ENCODE assay signal across 17 cellular contexts in the genomic region with DNA sequence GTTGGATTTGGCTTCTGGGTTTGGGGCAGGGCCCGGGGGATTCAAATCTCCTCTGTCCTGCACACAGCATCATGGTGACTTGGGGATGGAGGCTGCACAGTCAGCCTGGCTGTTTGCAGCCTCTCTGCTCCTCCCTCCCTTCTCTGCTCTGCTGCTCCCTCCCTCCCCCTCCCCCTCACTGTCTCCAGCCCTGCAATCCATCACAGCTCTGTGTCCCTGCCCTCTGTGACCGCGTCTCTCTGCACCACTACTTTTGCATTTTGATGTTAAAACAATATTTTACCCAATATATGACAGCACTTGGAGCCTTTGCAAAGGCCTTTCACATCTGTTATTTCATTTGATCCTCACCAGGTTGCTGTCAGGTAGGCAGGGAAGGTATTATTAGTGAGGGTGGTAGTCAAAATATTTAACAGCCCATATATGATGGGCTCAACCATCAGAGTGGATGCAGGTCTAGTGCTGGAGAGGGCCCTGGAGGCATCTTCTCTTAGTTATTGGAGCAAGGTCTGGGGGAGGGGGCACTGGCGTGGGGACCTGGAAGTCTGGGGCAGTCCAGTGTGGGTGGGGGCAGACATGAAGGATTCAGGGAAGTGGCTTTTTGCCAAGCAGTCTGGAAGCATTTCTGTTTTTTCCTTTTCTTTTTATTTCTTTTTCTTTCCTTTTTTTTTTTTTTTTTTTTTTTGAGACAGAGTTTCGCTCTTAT. TPM values are rescaled to one million over a fixed set of nuclear protein-coding genes. Genes with fewer than 3 reads are reported as not detected.
A peak's percentile ranks its signal among the peaks of the same experiment; 100 is the strongest.
DNase-seq lines count a peak whose midpoint lies in the region; TF ChIP-seq lines count a peak whose summit lies in the region.
"Had no signal": no experiment of that assay in that cellular context is flagged by ENCODE, and none has a peak within 500 bp of the region (broad histone marks: within the 10 kb centered on the region; RNA-seq: fewer than 3 reads in every experiment).

No MANE protein-coding gene starts in this region.

- no peak overlapping the region for H2AK5ac ChIP-seq in neuronal stem cell (ENCODE audit: low read depth, low read length)

- H2BK120ac ChIP-seq in neuronal stem cell (ENCODE audit: low read depth, low read length): no peak overlapping the region

- H3K4me3 ChIP-seq in Loucy (ENCODE audit: low read length, poor library complexity, severe bottlenecking) (no peak overlapping the region), neuronal stem cell (ENCODE audit: low read length in 2 of 2) (no peak overlapping the region)
- H3K4me3 ChIP-seq: esophagus muscularis mucosa, upper lobe of left lung had no signal

- CTCF ChIA-PET in MCF 10A (lab: Yijun Ruan, JAX): interaction anchor here (1.3 to 1.6 kb wide), 2 partner anchors 8 to 18 kb away, joined by 3 to 5 read pairs; no protein-coding TSS in a partner anchor

- H3K14ac ChIP-seq in neuronal stem cell (ENCODE audit: low read length): no peak overlapping the region

- peaks cover 7% of the 10 kb centered on the region for H3K4me1 ChIP-seq in Loucy (ENCODE audit: insufficient read depth, low read length, poor library complexity, severe bottlenecking)
- peaks cover 6 to 10% of the 10 kb centered on the region in 2 donors for H3K4me1 ChIP-seq in neuronal stem cell (ENCODE audit: control insufficient read depth in 2 of 2, insufficient read depth in 1 of 2, low read depth in 1 of 2, low read length in 2 of 2)
- H3K4me1 ChIP-seq: esophagus muscularis mucosa, upper lobe of left lung had no signal

- H4K8ac ChIP-seq in neuronal stem cell (ENCODE audit: low read depth, low read length): no peak overlapping the region

- H3K27me3 ChIP-seq in Loucy (ENCODE audit: insufficient read depth, low read length, poor library complexity, severe bottlenecking) (no peaks in the 10 kb centered on the region), neuronal stem cell (ENCODE audit: control insufficient read depth in 3 of 3, insufficient read depth in 3 of 3, low read depth in 1 of 3, low read length in 3 of 3) (peaks cover 0 to 16% (median 0%) of the 10 kb centered on the region in 3 experiments)
- H3K27me3 ChIP-seq: upper lobe of left lung had no signal

- H3K9me3 ChIP-seq in Loucy (ENCODE audit: insufficient read depth, low read depth, low read length): no peaks in the 10 kb centered on the region
- peaks cover 3 to 4% of the 10 kb centered on the region in 2 donors for H3K9me3 ChIP-seq in neuronal stem cell (replicated peaks in 1 of 2; ENCODE audit: control insufficient read depth in 2 of 2, insufficient read depth in 1 of 2, low read depth in 1 of 2, low read length in 2 of 2)
- H3K9me3 ChIP-seq: esophagus muscularis mucosa, upper lobe of left lung had no signal

- POLR2A ChIA-PET in MCF 10A (lab: Yijun Ruan, JAX): no interaction called here

- peaks cover 34% of the 10 kb centered on the region for H3K27me3 Mint-ChIP-seq in MCF 10A (ENCODE audit: insufficient read depth, unreplicated experiment)

- H2BK12ac ChIP-seq in neuronal stem cell (ENCODE audit: low read length): no peak overlapping the region

- BruUV-seq in MCF 10A (replicated peaks; lab: Mats Ljungman, UMichigan): no TSS peak

- H4K20me1 ChIP-seq in Loucy (ENCODE audit: insufficient read depth, low read length, poor library complexity, severe bottlenecking): no peaks in the 10 kb centered on the region

- WGBS in neuronal stem cell (ENCODE audit: extremely low coverage in 2 of 2, insufficient read length in 2 of 2, insufficient replicate concordance in 1 of 2), 2 donors: no CpG with 5 or more reads among the region's 5 CpGs

- no peak overlapping the region for H4K91ac ChIP-seq in neuronal stem cell (ENCODE audit: low read depth, low read length, poor library complexity)

- TF ChIP-seq CTCF in Loucy (conservative IDR thresholded peaks at IDR 0.05; ENCODE audit: low read length) (no peak), MCF 10A (IDR thresholded peaks at IDR 0.05; ENCODE audit: unreplicated experiment) (no peak)

- H2BK15ac ChIP-seq in neuronal stem cell (ENCODE audit: low read length): peak overlapping the region; percentile 10

- no peak overlapping the region for H3K4me3 Mint-ChIP-seq in MCF 10A (ENCODE audit: unreplicated experiment)
- H3K4me3 Mint-ChIP-seq: neural crest cell; stimulated activated naive CD8-positive, alpha-beta T cell treated with anti-CD3 and anti-CD28 coated beads, Interleukin-15, amount 100 ng/mL, for 72 hours had no signal

- no peaks in the 10 kb centered on the region for H3K9me3 Mint-ChIP-seq in MCF 10A (ENCODE audit: unreplicated experiment)
- H3K9me3 Mint-ChIP-seq: neural crest cell had no signal

- no peaks in the 10 kb centered on the region for H3F3A ChIP-seq in Loucy (ENCODE audit: low read depth)

- H3K27ac ChIP-seq in neuronal stem cell (replicated peaks; ENCODE audit: low read length): no peak overlapping the region
- H3K27ac ChIP-seq: esophagus muscularis mucosa, RWPE1, upper lobe of left lung had no signal

- H3K4me1 Mint-ChIP-seq in MCF 10A (ENCODE audit: insufficient read depth, unreplicated experiment): no peaks in the 10 kb centered on the region
- H3K4me1 Mint-ChIP-seq: stimulated activated naive CD8-positive, alpha-beta T cell treated with anti-CD3 and anti-CD28 coated beads, Interleukin-15, amount 100 ng/mL, for 72 hours had no signal

- H2AFZ ChIP-seq in Loucy (ENCODE audit: low read length) (0 out of 2 replicates have a peak overlapping the region, but pooled peaks have one; percentile 38), neuronal stem cell (ENCODE audit: low read length) (peak overlapping the region; percentile 70)

- H3K23ac ChIP-seq in neuronal stem cell (ENCODE audit: low read depth, low read length, poor library complexity): peak overlapping the region; percentile 8

- intact Hi-C loops in MCF 10A (cut with micrococcal nuclease): no loop called here

- H3K4ac ChIP-seq in neuronal stem cell (ENCODE audit: low read length): no peak overlapping the region

- no peak overlapping the region for H2BK5ac ChIP-seq in neuronal stem cell (ENCODE audit: low read length)

- H3K4me2 ChIP-seq in Loucy (ENCODE audit: low read depth, low read length, poor library complexity, severe bottlenecking): no peak overlapping the region
- no peak overlapping the region for H3K4me2 ChIP-seq in neuronal stem cell (ENCODE audit: insufficient read depth, low read length, poor library complexity, severe bottlenecking)

- H3K79me2 ChIP-seq in Loucy (ENCODE audit: insufficient read depth, low read length): no peaks in the 10 kb centered on the region

- DNase-seq in NCI-H1417 (lab: John Stamatoyannopoulos, UW) (peak in 2 of 3 experiments; percentile 31 to 42), NCI-H1417 treated with DMSO at 0.1 percent for 48 hours (lab: John Stamatoyannopoulos, UW) (no peak), ecto neural progenitor cell (ENCODE audit: low spot score) (peak; percentile 56), neuronal stem cell (ENCODE audit: low spot score) (no peak), ureter (ENCODE audit: low spot score) (no peak), occipital lobe (lab: John Stamatoyannopoulos, UW) (no peak), MCF 10A (ENCODE audit: unreplicated experiment) (no peak)
- DNase-seq: C1 segment of cervical spinal cord; DMS79 treated with DMSO at 0.1 percent for 48 hours; mesenchymal stem cell; stimulated activated naive CD8-positive, alpha-beta T cell treated with anti-CD3 and anti-CD28 coated beads, Interleukin-15, amount 100 ng/mL, for 72 hours; T-helper 1 cell; upper lobe of left lung had no signal

- no peaks in the 10 kb centered on the region for H3K79me1 ChIP-seq in neuronal stem cell (ENCODE audit: low read depth, low read length)

- H3K9me2 ChIP-seq in Loucy (replicated peaks; ENCODE audit: low read depth, low read length): no peaks in the 10 kb centered on the region

- H3K18ac ChIP-seq in neuronal stem cell (ENCODE audit: low read length): peak overlapping the region; percentile 89

- no peaks in the 10 kb centered on the region for H3K36me3 Mint-ChIP-seq in MCF 10A (ENCODE audit: insufficient read depth, unreplicated experiment)

- no peak overlapping the region for H3K9ac ChIP-seq in Loucy (ENCODE audit: low read depth, low read length, poor library complexity, severe bottlenecking)
- no peak overlapping the region for H3K9ac ChIP-seq in neuronal stem cell (ENCODE audit: low read depth, low read length, poor library complexity)

- H3K27ac Mint-ChIP-seq in MCF 10A (ENCODE audit: low read depth, unreplicated experiment): no peak overlapping the region
- H3K27ac Mint-ChIP-seq: stimulated activated naive CD8-positive, alpha-beta T cell treated with anti-CD3 and anti-CD28 coated beads, Interleukin-15, amount 100 ng/mL, for 72 hours had no signal

- H3K36me3 ChIP-seq in Loucy (ENCODE audit: insufficient read depth, low read length) (no peaks in the 10 kb centered on the region), neuronal stem cell (replicated peaks in 1 of 2; ENCODE audit: control insufficient read depth in 2 of 2, insufficient read depth in 2 of 2, low read length in 2 of 2) (no peaks in the 10 kb centered on the region)
- H3K36me3 ChIP-seq: esophagus muscularis mucosa, upper lobe of left lung had no signal

RNA-seq across cellular contexts. Expression of a gene that starts 16.3 kb away (rescaled TPM):
- polyA plus RNA-seq in neuronal stem cell (2013, experiment 1 of 2): 12.9 TPM
- 12.8 TPM for polyA plus RNA-seq in neuronal stem cell (2013, experiment 2 of 2)
- total RNA-seq in ureter (86.4 TPM), occipital lobe (190 TPM), MCF 10A (2022) (33.8 and 52.2 TPM in 2 replicates)

Comparison
In these comparisons a context has a peak if more than half of its experiments do, and no peak if none do; other contexts are left out.
1. DNase-seq: peak in NCI-H1417 (2 of 3) and ecto neural progenitor cell (single experiment); none in NCI-H1417 treated with DMSO at 0.1 percent for 48 hours (single experiment), neuronal stem cell (single experiment), ureter (single experiment), occipital lobe (single experiment) and MCF 10A (single experiment).